Comparison of ENCODE assay signal across 23 cellular contexts in the genomic region with DNA sequence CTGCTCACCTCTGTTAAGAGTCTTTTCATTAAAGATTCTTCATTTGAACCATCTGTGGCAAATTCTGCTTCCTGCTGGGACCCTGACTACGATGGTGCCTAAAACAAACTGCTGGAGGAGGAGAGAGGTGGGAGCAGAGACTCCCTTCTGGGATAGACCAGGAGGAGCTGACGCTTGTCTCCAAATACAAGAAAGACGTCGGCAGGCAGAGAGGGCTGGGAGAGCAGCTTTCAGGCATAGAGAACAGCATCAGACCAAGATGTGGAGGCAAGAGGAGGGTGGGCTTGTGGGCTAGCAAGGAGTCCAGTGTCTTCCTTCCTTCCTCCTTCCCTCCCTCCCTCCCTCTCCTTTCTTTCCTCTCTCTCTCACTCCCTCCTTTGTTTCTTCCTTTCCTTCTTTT.
DNase-seq lines count a peak whose midpoint lies in the region; ATAC-seq, FAIRE-seq and TF ChIP-seq lines count a peak whose summit lies in the region.
"Had no signal": no experiment of that assay in that cellular context is flagged by ENCODE, and none has a peak within 500 bp of the region (broad histone marks: within the 10 kb centered on the region; RNA-seq: fewer than 3 reads in every experiment).

No MANE protein-coding gene starts in this region.

- intact Hi-C loops in A673 (cut with micrococcal nuclease; ENCODE audit: unreplicated experiment): no loop called here

- no peak for DNase-seq in A673 (ENCODE audit: low spot score)
- DNase-seq in SK-N-MC (ENCODE audit: low read depth, low spot score): no peak
- no peak for DNase-seq in H1 (ENCODE audit: low read depth in 1 of 2, low spot score in 2 of 2)
- DNase-seq in SKM-1 treated with dmso at 0.1 percent for 144 hours (lab: John Stamatoyannopoulos, UW; ENCODE audit: unreplicated experiment): no peak
- DNase-seq: 8988T; AML-193; Caco-2; CD4-positive, alpha-beta T cell; CD8-positive, alpha-beta T cell; DMS 273 treated with DMSO at 0.1 percent for 48 hours; DMS153; DMS53; DMS79; DND-41; EL; GDM1 had no signal

- no peak overlapping the region for H4K5ac ChIP-seq in H1 (ENCODE audit: insufficient read length, low read depth, low read length)

- POLR2A ChIA-PET in A673 (lab: Charles Lee; ENCODE audit: low non-redundant PET): no interaction called here
- POLR2A ChIA-PET in H1 (lab: Charles Lee; ENCODE audit: partially characterized antibody): interaction anchor here (0.6 kb wide), 1 partner anchor 249 kb away, joined by 3 read pairs; no protein-coding TSS in a partner anchor

- no peak for TF ChIP-seq POLR2A in H1 (IDR thresholded peaks at IDR 0.05; ENCODE audit: control extremely low read depth in 1 of 2, low read depth in 2 of 2, low read length in 2 of 2)

- H3K23ac ChIP-seq in H1 (ENCODE audit: insufficient read length): no peak overlapping the region

- H2BK20ac ChIP-seq in H1 (ENCODE audit: low read length): peak overlapping the region; percentile 80; the same call in 1 of the 2 replicates

- H3K9me3 ChIP-seq in A673 (ENCODE audit: low read depth, low read length, poor library complexity, severe bottlenecking): peaks cover 16% of the 10 kb centered on the region
- H3K9me3 ChIP-seq in SK-N-MC (ENCODE audit: low read depth, low read length): no peaks in the 10 kb centered on the region; the same call in 1 of the 2 replicates
- peaks cover 8 to 9% of the 10 kb centered on the region in 2 experiments for H3K9me3 ChIP-seq in H1 (ENCODE audit: insufficient read depth in 2 of 2, low read depth in 1 of 2, low read length in 1 of 2)
- H3K9me3 ChIP-seq: Caco-2 had no signal

- H3K18ac ChIP-seq in H1 (ENCODE audit: extremely low read depth, low read length): no peak overlapping the region

- TF ChIP-seq CTCF in A673 (conservative IDR thresholded peaks at IDR 0.05; ENCODE audit: low read depth, low read length): no peak
- no peak for TF ChIP-seq CTCF in H1 (IDR thresholded peaks at IDR 0.05; ENCODE audit: control extremely low read depth in 1 of 3, insufficient read depth in 1 of 3, low read depth in 1 of 3, low read length in 3 of 3)

- H2BK5ac ChIP-seq in H1 (ENCODE audit: low read depth, low read length): 0 out of 2 replicates have a peak overlapping the region, but pooled peaks have one; percentile 9

- no peak for FAIRE-seq in H1 (lab: Jason Lieb, UNC)
- FAIRE-seq: A204.1, GM12878, GM12892, GM18507 had no signal

- no peaks in the 10 kb centered on the region for H3K79me1 ChIP-seq in H1 (ENCODE audit: low read depth, low read length)

- H3K27ac ChIP-seq in A673 (ENCODE audit: low read depth, low read length, poor library complexity, severe bottlenecking): peak overlapping the region; percentile 69
- H3K27ac ChIP-seq in SK-N-MC: peak overlapping the region; percentile 73
- H3K27ac ChIP-seq in H1 (ENCODE audit: low read depth, low read length): no peak overlapping the region
- H3K27ac ChIP-seq: BLaER1 treated with 17β-estradiol and CSF1 and Interleukin-3, amounts not matched to agents 10 nM and 100 nM; C4-2B had no signal

- H3K27me3 ChIP-seq in A673 (replicated peaks; ENCODE audit: insufficient read depth, low read depth, low read length, poor library complexity): no peaks in the 10 kb centered on the region
- no peaks in the 10 kb centered on the region for H3K27me3 ChIP-seq in H1 (replicated peaks in 1 of 4; ENCODE audit: control insufficient read depth in 3 of 4, extremely low read depth in 1 of 4, insufficient read depth in 3 of 4, low read length in 3 of 4)
- H3K27me3 ChIP-seq: BLaER1 treated with 17β-estradiol and CSF1 and Interleukin-3, amounts not matched to agents 10 nM and 100 nM had no signal

- H4K8ac ChIP-seq in H1 (ENCODE audit: extremely low read depth, insufficient read depth, low read length): no peak overlapping the region

- H3K4ac ChIP-seq in H1 (replicated peaks; ENCODE audit: insufficient read length, low read depth, low read length): no peak overlapping the region

- H3K9ac ChIP-seq in SK-N-MC (ENCODE audit: insufficient read length) (peak overlapping the region; percentile 39), H1 (replicated peaks in 1 of 4; ENCODE audit: extremely low read depth in 1 of 4, low read depth in 3 of 4, low read length in 3 of 4) (no peak overlapping the region)
- H3K9ac ChIP-seq: BLaER1 treated with 17β-estradiol and CSF1 and Interleukin-3, amounts not matched to agents 10 nM and 100 nM had no signal

- H3K23me2 ChIP-seq in H1 (ENCODE audit: low read depth, low read length): peaks cover 1% of the 10 kb centered on the region

- no peaks in the 10 kb centered on the region for H4K20me1 ChIP-seq in H1 (replicated peaks in 1 of 2; ENCODE audit: control insufficient read depth in 1 of 2, insufficient read depth in 2 of 2, low read length in 2 of 2)
- H4K20me1 ChIP-seq: BLaER1 treated with 17β-estradiol and CSF1 and Interleukin-3, amounts not matched to agents 10 nM and 100 nM had no signal

- H3K56ac ChIP-seq in H1 (replicated peaks; ENCODE audit: insufficient read length, low read depth, low read length): no peak overlapping the region

- no peak overlapping the region for H4K91ac ChIP-seq in H1 (replicated peaks; ENCODE audit: insufficient read length, low read length)

- ATAC-seq in GM19455 (IDR thresholded peaks at IDR 0.05; ENCODE audit: unreplicated experiment): no peak
- ATAC-seq: CD8-positive, alpha-beta T cell; GM12878 had no signal

- H3K4me3 ChIP-seq in A673 (ENCODE audit: low read depth, low read length, poor library complexity, severe bottlenecking) (peak overlapping the region; percentile 19), SK-N-MC (peak overlapping the region; percentile 44), H1 (ENCODE audit: extremely low read depth in 1 of 4, insufficient read depth in 2 of 4, low read depth in 3 of 4, low read length in 4 of 4) (no peak overlapping the region)
- H3K4me3 ChIP-seq: BLaER1 treated with 17β-estradiol and CSF1 and Interleukin-3, amounts not matched to agents 10 nM and 100 nM; GM12878 had no signal

- TF ChIP-seq EP300 in H1 (IDR thresholded peaks at IDR 0.05; ENCODE audit: borderline replicate concordance in 1 of 2, low read depth in 2 of 2, low read length in 2 of 2): no peak

- no peaks in the 10 kb centered on the region for H3K36me3 ChIP-seq in A673 (ENCODE audit: insufficient read depth, low read length, poor library complexity, severe bottlenecking)
- peaks cover 12% of the 10 kb centered on the region; the same call in 1 of the 2 replicates for H3K36me3 ChIP-seq in SK-N-MC (ENCODE audit: insufficient read depth, low read length)
- no peaks in the 10 kb centered on the region for H3K36me3 ChIP-seq in H1 (ENCODE audit: control insufficient read depth in 2 of 4, insufficient read depth in 4 of 4, low read length in 3 of 4)

- BruUV-seq in A673 (replicated peaks; lab: Mats Ljungman, UMichigan): no TSS peak

- peak overlapping the region; percentile 65; the same call in 1 of the 2 replicates for H2AK5ac ChIP-seq in H1 (ENCODE audit: low read depth, low read length)

- 84% methylated on average over 4 of the region's 4 CpGs; no CpG with 5 or more reads in 1 of the 2 experiments for WGBS in H1 (ENCODE audit: extremely low coverage in 1 of 2, insufficient coverage in 1 of 2, insufficient read length in 1 of 2, insufficient replicate concordance in 2 of 2, low coverage in 1 of 2, low lambda C conversion rate in 2 of 2, missing lambda C conversion rate in 1 of 2), 2 experiments

- CTCF ChIA-PET in A673 (lab: Charles Lee): no interaction called here
- CTCF ChIA-PET in H1 (lab: Charles Lee; ENCODE audit: partially characterized antibody): no interaction called here

- H2BK120ac ChIP-seq in H1 (replicated peaks; ENCODE audit: low read depth, low read length): no peak overlapping the region

- H3K14ac ChIP-seq in H1 (ENCODE audit: insufficient read length): no peak overlapping the region

- H3K4me2 ChIP-seq in H1 (ENCODE audit: insufficient read depth in 1 of 2, low read depth in 2 of 2, low read length in 2 of 2): no peak overlapping the region
- H3K4me2 ChIP-seq: BLaER1 treated with 17β-estradiol and CSF1 and Interleukin-3, amounts not matched to agents 10 nM and 100 nM had no signal

- H2AFZ ChIP-seq in H1 (ENCODE audit: low read length): no peak overlapping the region

- no peak for TF ChIP-seq RAD21 in H1 (IDR thresholded peaks at IDR 0.05 in 1 of 2, conservative IDR thresholded peaks at IDR 0.05 in 1 of 2; ENCODE audit: low read depth in 2 of 2, low read length in 2 of 2)

- H3K4me1 ChIP-seq in A673 (ENCODE audit: insufficient read depth, low read length, poor library complexity, severe bottlenecking) (peaks cover 9% of the 10 kb centered on the region), H1 (replicated peaks in 1 of 4; ENCODE audit: control insufficient read depth in 3 of 4, insufficient read depth in 4 of 4, low read length in 3 of 4) (peaks cover 0 to 9% (median 2%) of the 10 kb centered on the region in 4 experiments; a peak in 4 of 7 replicates)
- H3K4me1 ChIP-seq: Caco-2 had no signal

- H2BK15ac ChIP-seq in H1 (ENCODE audit: low read length): no peak overlapping the region

- 0 out of 2 replicates have a peak overlapping the region, but pooled peaks have one; percentile 27 for H2BK12ac ChIP-seq in H1 (ENCODE audit: low read depth, low read length)

- H3K79me2 ChIP-seq in H1 (ENCODE audit: control insufficient read depth in 1 of 2, insufficient read depth in 2 of 2, low read length in 2 of 2): no peaks in the 10 kb centered on the region

TF ChIP-seq in H1, 55 proteins besides CTCF, POLR2A, EP300 and RAD21:
- TF ChIP-seq GTF2F1 (IDR thresholded peaks at IDR 0.05; ENCODE audit: borderline replicate concordance, low read depth, low read length) (no peak), TAF7 (optimal IDR thresholded peaks at IDR 0.05; ENCODE audit: borderline replicate concordance, low read depth, low read length) (no peak), RFX5 (IDR thresholded peaks at IDR 0.05; ENCODE audit: borderline replicate concordance, low read depth, low read length) (no peak), BACH1 (IDR thresholded peaks at IDR 0.05; ENCODE audit: low read length) (no peak), CHD1 (IDR thresholded peaks at IDR 0.05; ENCODE audit: low read depth, low read length) (no peak), MAFK (IDR thresholded peaks at IDR 0.05; ENCODE audit: low read depth, low read length) (no peak), PHF8 (conservative IDR thresholded peaks at IDR 0.05; ENCODE audit: low read depth, low read length) (no peak), HDAC6 (IDR thresholded peaks at IDR 0.05; ENCODE audit: low read depth, low read length) (no peak)

Comparison
In these comparisons a context has a peak if more than half of its experiments do, and no peak if none do; other contexts are left out.
1. H3K4me3 ChIP-seq: peak in A673 (single experiment) and SK-N-MC (single experiment); none in H1 (0 of 4).